19 cellular contexts compared by ENCODE assay signal in genomic region chr17:31522284-31522931, GRCh38.
"Had no signal": no experiment of that assay in that cellular context is flagged by ENCODE, and none has a peak within 500 bp of the region (broad histone marks: within the 10 kb centered on the region; RNA-seq: fewer than 3 reads in every experiment).

No MANE protein-coding gene starts in this region.

- H3K36me3 ChIP-seq: cardiac muscle cell, sigmoid colon had no signal

- H3K27me3 ChIP-seq: cardiac muscle cell, sigmoid colon, vagina had no signal

- H3K27ac Mint-ChIP-seq: activated CD4-positive, alpha-beta T cell treated with anti-CD3 and anti-CD28 coated beads, Interleukin-2, amount 10 ng/mL, durations not matched to agents 24 days and 14 days; activated naive CD8-positive, alpha-beta T cell; activated T-helper 1 cell treated with anti-CD3 and anti-CD28 coated beads, Interleukin-12 subunit alpha, Interleukin-12 subunit beta, Interleukin-2, Interleukin-4 antibody, amounts not matched to agents 30 ng/mL and 10 ng/mL and 1 ng/mL, durations not matched to agents 14 hours and 24 hours and 36 hours; mesothelial cell of epicardium; nephron progenitor cell; T-cell had no signal

- H3K27me3 Mint-ChIP-seq: activated CD4-positive, alpha-beta T cell treated with anti-CD3 and anti-CD28 coated beads, Interleukin-2, amount 10 ng/mL, durations not matched to agents 24 days and 14 days; activated naive CD8-positive, alpha-beta T cell; T-cell had no signal

- H3K9me3 ChIP-seq: lower lobe of right lung, sigmoid colon, tibial artery, vagina had no signal

- H3K4me1 ChIP-seq: sigmoid colon, vagina had no signal

- H3K9me3 Mint-ChIP-seq: activated CD4-positive, alpha-beta T cell treated with anti-CD3 and anti-CD28 coated beads, Interleukin-2, amount 10 ng/mL, durations not matched to agents 24 days and 14 days; activated T-helper 1 cell treated with anti-CD3 and anti-CD28 coated beads, Interleukin-12 subunit alpha, Interleukin-12 subunit beta, Interleukin-2, Interleukin-4 antibody, amounts not matched to agents 30 ng/mL and 10 ng/mL and 1 ng/mL, durations not matched to agents 14 hours and 24 hours and 36 hours; immature natural killer cell; mesothelial cell of epicardium; nephron progenitor cell; T-cell had no signal

- DNase-seq: activated CD4-positive, alpha-beta T cell treated with anti-CD3 and anti-CD28 coated beads, Interleukin-2, amount 10 ng/mL, durations not matched to agents 24 days and 14 days; foreskin melanocyte; immature natural killer cell; kidney glomerular epithelial cell; lower lobe of right lung; nephron progenitor cell; occipital lobe; SIG-M5; sigmoid colon; stimulated activated naive CD4-positive, alpha-beta T cell; T-cell; T-helper 9 cell; tibial artery had no signal

- H3K27ac ChIP-seq: cardiac muscle cell, lower lobe of right lung, sigmoid colon, tibial artery, vagina had no signal

- ATAC-seq: lower lobe of right lung, SK-N-SH treated with all-trans-retinoic acid at 6 μM for 48 hours, T-cell had no signal

- H3K4me1 Mint-ChIP-seq: activated CD4-positive, alpha-beta T cell treated with anti-CD3 and anti-CD28 coated beads, Interleukin-2, amount 10 ng/mL, durations not matched to agents 24 days and 14 days; mesothelial cell of epicardium had no signal

- H3K4me3 ChIP-seq: cardiac muscle cell, lower lobe of right lung, sigmoid colon, tibial artery, vagina had no signal

- H3K4me3 Mint-ChIP-seq: activated CD4-positive, alpha-beta T cell treated with anti-CD3 and anti-CD28 coated beads, Interleukin-2, amount 10 ng/mL, durations not matched to agents 24 days and 14 days; activated naive CD8-positive, alpha-beta T cell; activated T-helper 1 cell treated with anti-CD3 and anti-CD28 coated beads, Interleukin-12 subunit alpha, Interleukin-12 subunit beta, Interleukin-2, Interleukin-4 antibody, amounts not matched to agents 30 ng/mL and 10 ng/mL and 1 ng/mL, durations not matched to agents 14 hours and 24 hours and 36 hours; immature natural killer cell; mesothelial cell of epicardium; nephron progenitor cell; T-cell had no signal
